ENCODE assay signal across 25 cellular contexts in the genomic region with DNA sequence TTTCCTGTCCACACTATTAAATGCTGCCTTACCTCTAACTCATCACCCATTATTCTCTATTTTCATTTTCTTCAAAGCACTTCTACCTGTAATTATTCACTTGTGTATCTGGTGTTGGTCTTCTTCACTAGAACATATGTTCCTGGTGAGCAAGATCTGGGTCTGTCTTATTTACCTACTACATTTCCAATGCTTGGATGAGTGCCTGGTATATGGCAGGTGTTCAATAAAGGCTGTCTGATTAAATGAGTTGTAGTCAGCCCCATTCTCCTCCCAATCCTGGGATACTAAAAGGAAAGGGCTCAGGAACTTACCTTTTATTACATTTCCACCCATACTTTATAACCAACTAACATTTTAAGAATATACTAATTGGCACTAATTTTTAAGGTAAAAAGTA.
DNase-seq lines count a peak whose midpoint lies in the region; TF ChIP-seq lines count a peak whose summit lies in the region.
"Had no signal": no experiment of that assay in that cellular context is flagged by ENCODE, and none has a peak within 500 bp of the region (broad histone marks: within the 10 kb centered on the region; RNA-seq: fewer than 3 reads in every experiment).

No MANE protein-coding gene starts in this region.

- TF ChIP-seq CTCF in dorsolateral prefrontal cortex (IDR thresholded peaks at IDR 0.05 in 54 of 56, conservative IDR thresholded peaks at IDR 0.05 in 2 of 56; ENCODE audit: low read depth in 1 of 56, partially characterized antibody in 56 of 56): no peak

- H3K4me3 ChIP-seq in dorsolateral prefrontal cortex: no peak overlapping the region
- H3K4me3 ChIP-seq: ascending aorta; BLaER1 treated with 17β-estradiol and CSF1 and Interleukin-3, amounts not matched to agents 10 nM and 100 nM; esophagus squamous epithelium; GM12878; GM23248; suprapubic skin had no signal

- DNase-seq in DMS153 treated with DMSO at 0.1 percent for 48 hours (lab: John Stamatoyannopoulos, UW; ENCODE audit: unreplicated experiment): peak; percentile 57
- peak; percentile 17 for DNase-seq in NCI-H1105 (lab: John Stamatoyannopoulos, UW)
- peak; percentile 96 for DNase-seq in NCI-H2171 treated with DMSO at 0.1 percent for 48 hours (lab: John Stamatoyannopoulos, UW)
- peak; percentile 55 for DNase-seq in cerebellum (ENCODE audit: low spot score)
- DNase-seq in activated CD4-positive, alpha-beta T cell treated with anti-CD3 and anti-CD28 coated beads, Interleukin-2, amount 50 U/mL, for 1 hour: no peak
- no peak for DNase-seq in dorsolateral prefrontal cortex
- DNase-seq in ACHN: no peak
- no peak for DNase-seq in nucleus accumbens (lab: John Stamatoyannopoulos, UW)
- DNase-seq: activated CD8-positive, alpha-beta memory T cell treated with anti-CD3 and anti-CD28 coated beads for 24 hours; activated effector memory CD4-positive, alpha-beta T cell treated with Interleukin-2 at 50 U/mL for 16 hours; activated naive CD8-positive, alpha-beta T cell treated with anti-CD3 and anti-CD28 coated beads, Interleukin-2, amount 10 ng/mL, durations not matched to agents 7 days and 5 days; Caco-2; esophagus squamous epithelium; foreskin melanocyte; GM23248; Kasumi-1; mesenchymal stem cell; MV-4-11; NK-92 treated with Interleukin-12 subunit alpha and Interleukin-12 subunit beta, amount 100 ng/mL, for 24 hours; PC-3; stimulated activated naive CD4-positive, alpha-beta T cell had no signal

- intact Hi-C loops in dorsolateral prefrontal cortex (cut with DNase I): no loop called here

- peak overlapping the region in 1 of 59 donors; percentile 7 for H3K27ac ChIP-seq in dorsolateral prefrontal cortex
- H3K27ac ChIP-seq: ascending aorta; BLaER1 treated with 17β-estradiol and CSF1 and Interleukin-3, amounts not matched to agents 10 nM and 100 nM; esophagus squamous epithelium; GM23248; suprapubic skin had no signal

- in situ Hi-C loops in ACHN (cut with HindIII; ENCODE audit: low pct_ligation_motif_present, low pct_unique_long_range_greater_than_20kb, low sequenced_read_pairs): no loop called here

- H3K27me3 ChIP-seq in dorsolateral prefrontal cortex: no peaks in the 10 kb centered on the region
- H3K27me3 ChIP-seq: ascending aorta; BLaER1 treated with 17β-estradiol and CSF1 and Interleukin-3, amounts not matched to agents 10 nM and 100 nM; esophagus squamous epithelium; suprapubic skin had no signal

Comparison
In these comparisons a context has a peak if more than half of its experiments do, and no peak if none do; other contexts are left out.
1. DNase-seq: peak in DMS153 treated with DMSO at 0.1 percent for 48 hours (single experiment), NCI-H1105 (single experiment), NCI-H2171 treated with DMSO at 0.1 percent for 48 hours (single experiment) and cerebellum (single experiment); none in activated CD4-positive, alpha-beta T cell treated with anti-CD3 and anti-CD28 coated beads, Interleukin-2, amount 50 U/mL, for 1 hour (single experiment), dorsolateral prefrontal cortex (0 of 10), ACHN (single experiment) and nucleus accumbens (0 of 56).